ENCODE assay signal across 6 cellular contexts in the genomic region with DNA sequence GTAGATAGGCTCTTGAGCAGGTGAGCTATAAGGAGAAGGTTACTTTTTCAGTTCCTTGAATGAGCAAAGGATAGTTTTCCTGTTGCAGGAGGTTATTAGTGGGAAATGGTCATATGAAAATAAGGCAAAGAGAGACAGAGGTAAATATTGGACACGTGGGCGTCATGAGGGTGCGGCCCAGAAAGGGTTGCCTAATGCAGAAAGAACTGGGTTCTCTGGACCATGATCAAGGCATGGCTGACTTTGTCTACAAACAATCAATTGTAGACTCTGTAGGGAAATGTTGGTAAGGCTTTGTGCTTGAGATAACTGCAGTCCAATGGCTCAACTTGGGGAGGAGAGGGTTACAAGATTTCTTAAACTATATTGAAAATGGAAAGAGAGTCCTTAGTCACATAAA.
"Had no signal": no experiment of that assay in that cellular context is flagged by ENCODE, and none has a peak within 500 bp of the region (broad histone marks: within the 10 kb centered on the region; RNA-seq: fewer than 3 reads in every experiment).

No MANE protein-coding gene starts in this region.

- DNase-seq: IMR-90, KBM-7, KG1 had no signal

- ATAC-seq: K562 had no signal

- H3K4me3 ChIP-seq: K562 had no signal

- H3K27ac ChIP-seq: HL-60 had no signal

- FAIRE-seq: HTR-8/SVneo, K562 had no signal
